8 cellular contexts compared by ENCODE assay signal in the genomic region with DNA sequence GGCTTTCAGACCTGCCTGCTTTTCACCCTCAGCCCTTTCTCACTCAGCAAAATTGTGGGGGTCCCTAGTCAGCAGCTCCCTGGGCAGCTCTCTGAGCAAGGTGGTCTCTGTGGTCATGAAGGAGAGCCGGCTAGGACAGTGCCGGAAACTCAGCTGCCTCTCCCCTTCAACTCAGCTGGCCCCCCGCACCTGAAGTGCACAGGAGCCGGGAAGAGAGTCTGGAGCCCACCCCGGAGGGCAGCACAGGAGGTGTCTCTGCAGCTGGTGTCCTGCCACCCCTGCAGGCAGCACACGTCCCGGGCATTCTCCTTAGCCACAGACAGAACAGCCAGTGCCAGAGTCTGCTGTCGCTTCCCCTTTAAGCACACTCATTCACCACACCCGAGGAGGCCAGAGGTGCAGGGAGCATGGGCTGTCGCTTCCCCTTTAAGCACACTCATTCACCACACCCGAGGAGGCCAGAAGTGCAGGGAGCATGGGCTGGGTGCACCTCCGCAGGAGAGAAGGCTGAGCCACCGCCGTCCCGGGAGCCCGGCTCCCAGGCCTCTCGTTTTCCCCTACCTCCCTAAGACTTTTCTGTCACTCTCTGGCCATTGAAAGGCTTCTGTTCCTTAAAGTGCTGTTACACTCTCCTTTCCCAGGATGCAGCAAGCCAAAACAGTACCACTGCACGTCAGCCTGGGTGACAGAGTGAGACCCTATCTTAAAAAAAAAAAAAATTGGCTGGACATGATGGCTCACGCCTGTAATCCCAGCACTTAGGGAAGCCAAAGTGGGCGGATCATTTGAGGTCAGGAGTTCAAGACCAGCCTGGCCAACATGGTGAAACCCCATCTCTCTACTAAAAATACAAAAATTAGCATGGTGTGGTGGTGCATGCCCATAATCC. TPM values are rescaled to one million over a fixed set of nuclear protein-coding genes. Genes with fewer than 3 reads are reported as not detected.
DNase-seq lines count a peak whose midpoint lies in the region; ATAC-seq, FAIRE-seq and TF ChIP-seq lines count a peak whose summit lies in the region.

No MANE protein-coding gene starts in this region.

- peaks cover 34 to 62% (median 42%) of the 10 kb centered on the region in 3 donors for H3K27me3 Mint-ChIP-seq in CD14-positive monocyte (ENCODE audit: low read depth in 3 of 3)
- H3K27me3 Mint-ChIP-seq in IgD-negative memory B cell = peaks cover 30% of the 10 kb centered on the region
- H3K27me3 Mint-ChIP-seq in activated naive CD8-positive, alpha-beta T cell treated with anti-CD3 and anti-CD28 coated beads, Interleukin-2, amount 50 U/mL, for 24 hours = peaks cover 46% of the 10 kb centered on the region

- H3K4me1 Mint-ChIP-seq in CD14-positive monocyte = peaks cover 19% of the 10 kb centered on the region
- H3K4me1 Mint-ChIP-seq in IgD-negative memory B cell = peaks cover 6 to 10% (median 8%) of the 10 kb centered on the region in 3 donors
- peaks cover 9% of the 10 kb centered on the region for H3K4me1 Mint-ChIP-seq in activated naive CD8-positive, alpha-beta T cell treated with anti-CD3 and anti-CD28 coated beads, Interleukin-2, amount 50 U/mL, for 24 hours

- H3K4me3 Mint-ChIP-seq in CD14-positive monocyte (peak overlapping the region; percentile 24 to 78), IgD-negative memory B cell (peak overlapping the region; percentile 3 to 63 (median 39))
- no peak overlapping the region for H3K4me3 Mint-ChIP-seq in activated naive CD8-positive, alpha-beta T cell treated with anti-CD3 and anti-CD28 coated beads, Interleukin-2, amount 50 U/mL, for 24 hours

- no peak for TF ChIP-seq CTCF in CD14-positive monocyte (IDR thresholded peaks at IDR 0.05)

- H3K9me3 Mint-ChIP-seq in CD14-positive monocyte (peaks cover 0 to 5% (median 0%) of the 10 kb centered on the region in 7 donors), IgD-negative memory B cell (peaks cover 0 to 1% (median 0%) of the 10 kb centered on the region in 3 donors)
- no peaks in the 10 kb centered on the region for H3K9me3 Mint-ChIP-seq in activated naive CD8-positive, alpha-beta T cell treated with anti-CD3 and anti-CD28 coated beads, Interleukin-2, amount 50 U/mL, for 24 hours

- DNase-seq in CD14-positive monocyte (ENCODE audit: low spot score) (peak; percentile 83), left kidney (ENCODE audit: low read depth, low spot score) (peak; percentile 55), NCI-H2107 (lab: John Stamatoyannopoulos, UW) (no peak), retina (no peak), HTR-8/SVneo (ENCODE audit: insufficient read length, low spot score) (no peak)
- no peak for DNase-seq in activated naive CD8-positive, alpha-beta T cell treated with anti-CD3 and anti-CD28 coated beads, Interleukin-2, amount 50 U/mL, for 24 hours

- ATAC-seq in activated naive CD8-positive, alpha-beta T cell treated with anti-CD3 and anti-CD28 coated beads, Interleukin-2, amount 50 U/mL, for 24 hours = peak; percentile 54
- ATAC-seq in HG02981 (IDR thresholded peaks at IDR 0.05; ENCODE audit: unreplicated experiment) = no peak

- H3K27ac Mint-ChIP-seq in CD14-positive monocyte = peak overlapping the region in 4 of 7 donors; percentile 20 to 71 (median 47)
- peak overlapping the region in 1 of 3 donors; percentile 60 for H3K27ac Mint-ChIP-seq in IgD-negative memory B cell
- no peak overlapping the region for H3K27ac Mint-ChIP-seq in activated naive CD8-positive, alpha-beta T cell treated with anti-CD3 and anti-CD28 coated beads, Interleukin-2, amount 50 U/mL, for 24 hours

- H3K36me3 Mint-ChIP-seq in CD14-positive monocyte (peaks cover 0 to 3% of the 10 kb centered on the region in 2 donors), IgD-negative memory B cell (no peaks in the 10 kb centered on the region)
- no peaks in the 10 kb centered on the region for H3K36me3 Mint-ChIP-seq in activated naive CD8-positive, alpha-beta T cell treated with anti-CD3 and anti-CD28 coated beads, Interleukin-2, amount 50 U/mL, for 24 hours (ENCODE audit: low read depth)

- no peak for FAIRE-seq in HTR-8/SVneo (lab: Jason Lieb, UNC)

- intact Hi-C loops in CD14-positive monocyte (cut with micrococcal nuclease) = loop anchor here in 1 of 2 donors (10.0 kb wide), 1 partner anchor 58 kb away; a partner anchor contains a TSS

RNA-seq across cellular contexts. Expression of a gene that starts 16.9 kb away (rescaled TPM):
- not detected for polyA plus RNA-seq in CD14-positive monocyte
- polyA plus RNA-seq in IgD-negative memory B cell = not detected

RNA-seq across cellular contexts. Expression of a gene that starts 52.3 kb away (rescaled TPM):
- 10 to 100 TPM; 34.5 to 35.8 TPM for polyA plus RNA-seq in CD14-positive monocyte
- polyA plus RNA-seq in IgD-negative memory B cell = 64.9 TPM

RNA-seq across cellular contexts. Expression of a gene that starts 53.6 kb away (rescaled TPM):
- polyA plus RNA-seq in CD14-positive monocyte = under 1 TPM; 0.31 to 0.71 TPM
- 1.3 TPM for polyA plus RNA-seq in IgD-negative memory B cell

RNA-seq across cellular contexts. Expression of a gene that starts 59.5 kb away (rescaled TPM):
- polyA plus RNA-seq in CD14-positive monocyte (under 1 TPM; 0.21 to 0.62 TPM), IgD-negative memory B cell (0.14 TPM)

Comparison
In these comparisons a context has a peak if more than half of its experiments do, and no peak if none do; other contexts are left out.
1. DNase-seq: peak in CD14-positive monocyte (single experiment) and left kidney (single experiment); none in activated naive CD8-positive, alpha-beta T cell treated with anti-CD3 and anti-CD28 coated beads, Interleukin-2, amount 50 U/mL, for 24 hours (single experiment), NCI-H2107 (single experiment), retina (single experiment) and HTR-8/SVneo (single experiment).